In the genomic region with DNA sequence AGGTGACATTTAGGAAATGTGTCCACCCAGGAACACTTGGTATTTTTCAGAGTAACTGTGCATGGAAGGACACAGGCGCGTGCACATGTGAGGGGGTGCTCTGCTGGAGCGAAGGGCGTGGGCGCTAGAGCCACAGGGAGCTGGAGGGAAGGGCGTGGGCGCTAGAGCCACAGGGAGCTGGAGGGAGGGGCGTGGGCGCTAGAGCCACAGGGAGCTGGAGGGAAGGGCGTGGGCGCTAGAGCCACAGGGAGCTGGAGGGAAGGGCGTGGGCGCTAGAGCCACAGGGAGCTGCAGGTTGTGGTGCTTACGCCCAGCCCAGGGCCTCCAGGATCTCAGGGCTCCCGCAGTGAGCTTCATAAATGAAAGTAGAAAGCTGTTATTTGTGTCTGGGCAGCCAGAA, we compare ENCODE assay signal across 1 cellular context.
TF ChIP-seq lines count a peak whose summit lies in the region.

No MANE protein-coding gene starts in this region.

TF ChIP-seq in HepG2, 621 proteins besides CTCF, POLR2A, EP300 and RAD21:
- peak; percentile 13 for TF ChIP-seq MED8 (CRISPR knock-in tag; IDR thresholded peaks at IDR 0.05; ENCODE audit: insufficient replicate concordance)
- TF ChIP-seq, protein P1, sequence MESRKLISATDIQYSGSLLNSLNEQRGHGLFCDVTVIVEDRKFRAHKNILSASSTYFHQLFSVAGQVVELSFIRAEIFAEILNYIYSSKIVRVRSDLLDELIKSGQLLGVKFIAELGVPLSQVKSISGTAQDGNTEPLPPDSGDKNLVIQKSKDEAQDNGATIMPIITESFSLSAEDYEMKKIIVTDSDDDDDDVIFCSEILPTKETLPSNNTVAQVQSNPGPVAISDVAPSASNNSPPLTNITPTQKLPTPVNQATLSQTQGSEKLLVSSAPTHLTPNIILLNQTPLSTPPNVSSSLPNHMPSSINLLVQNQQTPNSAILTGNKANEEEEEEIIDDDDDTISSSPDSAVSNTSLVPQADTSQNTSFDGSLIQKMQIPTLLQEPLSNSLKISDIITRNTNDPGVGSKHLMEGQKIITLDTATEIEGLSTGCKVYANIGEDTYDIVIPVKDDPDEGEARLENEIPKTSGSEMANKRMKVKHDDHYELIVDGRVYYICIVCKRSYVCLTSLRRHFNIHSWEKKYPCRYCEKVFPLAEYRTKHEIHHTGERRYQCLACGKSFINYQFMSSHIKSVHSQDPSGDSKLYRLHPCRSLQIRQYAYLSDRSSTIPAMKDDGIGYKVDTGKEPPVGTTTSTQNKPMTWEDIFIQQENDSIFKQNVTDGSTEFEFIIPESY (CRISPR knock-in tag; IDR thresholded peaks at IDR 0.05): peak; percentile 90
- TF ChIP-seq, protein P2, sequence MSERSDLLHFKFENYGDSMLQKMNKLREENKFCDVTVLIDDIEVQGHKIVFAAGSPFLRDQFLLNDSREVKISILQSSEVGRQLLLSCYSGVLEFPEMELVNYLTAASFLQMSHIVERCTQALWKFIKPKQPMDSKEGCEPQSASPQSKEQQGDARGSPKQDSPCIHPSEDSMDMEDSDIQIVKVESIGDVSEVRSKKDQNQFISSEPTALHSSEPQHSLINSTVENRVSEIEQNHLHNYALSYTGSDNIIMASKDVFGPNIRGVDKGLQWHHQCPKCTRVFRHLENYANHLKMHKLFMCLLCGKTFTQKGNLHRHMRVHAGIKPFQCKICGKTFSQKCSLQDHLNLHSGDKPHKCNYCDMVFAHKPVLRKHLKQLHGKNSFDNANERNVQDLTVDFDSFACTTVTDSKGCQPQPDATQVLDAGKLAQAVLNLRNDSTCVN (CRISPR knock-in tag; IDR thresholded peaks at IDR 0.05; ENCODE audit: borderline replicate concordance): 0 out of 2 replicates have a peak, but pooled peaks have one; percentile 45
- 0 out of 2 replicates have a peak, but pooled peaks have one; percentile 21 for TF ChIP-seq KDM5B (CRISPR knock-in tag; IDR thresholded peaks at IDR 0.05; ENCODE audit: borderline replicate concordance)
- TF ChIP-seq, protein P3, sequence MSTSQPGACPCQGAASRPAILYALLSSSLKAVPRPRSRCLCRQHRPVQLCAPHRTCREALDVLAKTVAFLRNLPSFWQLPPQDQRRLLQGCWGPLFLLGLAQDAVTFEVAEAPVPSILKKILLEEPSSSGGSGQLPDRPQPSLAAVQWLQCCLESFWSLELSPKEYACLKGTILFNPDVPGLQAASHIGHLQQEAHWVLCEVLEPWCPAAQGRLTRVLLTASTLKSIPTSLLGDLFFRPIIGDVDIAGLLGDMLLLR (CRISPR knock-in tag; IDR thresholded peaks at IDR 0.05): 0 out of 2 replicates have a peak, but pooled peaks have one; percentile 34
- TF ChIP-seq, protein P4, sequence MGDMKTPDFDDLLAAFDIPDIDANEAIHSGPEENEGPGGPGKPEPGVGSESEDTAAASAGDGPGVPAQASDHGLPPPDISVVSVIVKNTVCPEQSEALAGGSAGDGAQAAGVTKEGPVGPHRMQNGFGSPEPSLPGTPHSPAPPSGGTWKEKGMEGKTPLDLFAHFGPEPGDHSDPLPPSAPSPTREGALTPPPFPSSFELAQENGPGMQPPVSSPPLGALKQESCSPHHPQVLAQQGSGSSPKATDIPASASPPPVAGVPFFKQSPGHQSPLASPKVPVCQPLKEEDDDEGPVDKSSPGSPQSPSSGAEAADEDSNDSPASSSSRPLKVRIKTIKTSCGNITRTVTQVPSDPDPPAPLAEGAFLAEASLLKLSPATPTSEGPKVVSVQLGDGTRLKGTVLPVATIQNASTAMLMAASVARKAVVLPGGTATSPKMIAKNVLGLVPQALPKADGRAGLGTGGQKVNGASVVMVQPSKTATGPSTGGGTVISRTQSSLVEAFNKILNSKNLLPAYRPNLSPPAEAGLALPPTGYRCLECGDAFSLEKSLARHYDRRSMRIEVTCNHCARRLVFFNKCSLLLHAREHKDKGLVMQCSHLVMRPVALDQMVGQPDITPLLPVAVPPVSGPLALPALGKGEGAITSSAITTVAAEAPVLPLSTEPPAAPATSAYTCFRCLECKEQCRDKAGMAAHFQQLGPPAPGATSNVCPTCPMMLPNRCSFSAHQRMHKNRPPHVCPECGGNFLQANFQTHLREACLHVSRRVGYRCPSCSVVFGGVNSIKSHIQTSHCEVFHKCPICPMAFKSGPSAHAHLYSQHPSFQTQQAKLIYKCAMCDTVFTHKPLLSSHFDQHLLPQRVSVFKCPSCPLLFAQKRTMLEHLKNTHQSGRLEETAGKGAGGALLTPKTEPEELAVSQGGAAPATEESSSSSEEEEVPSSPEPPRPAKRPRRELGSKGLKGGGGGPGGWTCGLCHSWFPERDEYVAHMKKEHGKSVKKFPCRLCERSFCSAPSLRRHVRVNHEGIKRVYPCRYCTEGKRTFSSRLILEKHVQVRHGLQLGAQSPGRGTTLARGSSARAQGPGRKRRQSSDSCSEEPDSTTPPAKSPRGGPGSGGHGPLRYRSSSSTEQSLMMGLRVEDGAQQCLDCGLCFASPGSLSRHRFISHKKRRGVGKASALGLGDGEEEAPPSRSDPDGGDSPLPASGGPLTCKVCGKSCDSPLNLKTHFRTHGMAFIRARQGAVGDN (CRISPR knock-in tag; IDR thresholded peaks at IDR 0.05): peak; percentile 38; the same call in 1 of the 2 replicates
